Comparison of ENCODE assay signal across 9 cellular contexts in genomic region chr2:120436885-120437603, GRCh38.
DNase-seq lines count a peak whose midpoint lies in the region; ATAC-seq and TF ChIP-seq lines count a peak whose summit lies in the region.
"Had no signal": no experiment of that assay in that cellular context is flagged by ENCODE, and none has a peak within 500 bp of the region (broad histone marks: within the 10 kb centered on the region; RNA-seq: fewer than 3 reads in every experiment).

No MANE protein-coding gene starts in this region.

- peaks cover 2% of the 10 kb centered on the region for H3K4me1 Mint-ChIP-seq in glutamatergic neuron (ENCODE audit: low read depth, unreplicated experiment)
- H3K4me1 Mint-ChIP-seq: CD4-positive, CD25-positive, alpha-beta regulatory T cell had no signal

- H3K27me3 Mint-ChIP-seq in glutamatergic neuron (ENCODE audit: unreplicated experiment) = peaks cover 16% of the 10 kb centered on the region

- peak; percentile 58 for TF ChIP-seq CTCF in glutamatergic neuron (IDR thresholded peaks at IDR 0.05; ENCODE audit: partially characterized antibody, unreplicated experiment)

- ATAC-seq in SK-N-SH treated with all-trans-retinoic acid at 6 μM for 48 hours = peak; percentile 49; the same call in 2 of the 3 replicates

- no peak overlapping the region for H3K4me3 Mint-ChIP-seq in glutamatergic neuron (ENCODE audit: unreplicated experiment)
- H3K4me3 Mint-ChIP-seq: CD4-positive, CD25-positive, alpha-beta regulatory T cell had no signal

- H3K36me3 Mint-ChIP-seq in glutamatergic neuron (ENCODE audit: unreplicated experiment) = no peaks in the 10 kb centered on the region
- H3K36me3 Mint-ChIP-seq: CD4-positive, CD25-positive, alpha-beta regulatory T cell had no signal

- peak; percentile 76 for DNase-seq in NCI-H82 (lab: John Stamatoyannopoulos, UW)
- no peak for DNase-seq in NCI-H82 treated with DMSO at 0.1 percent for 48 hours (lab: John Stamatoyannopoulos, UW; ENCODE audit: unreplicated experiment)
- DNase-seq in HuH-7 (ENCODE audit: low spot score) = peak; percentile 86
- peak; percentile 46 for DNase-seq in glutamatergic neuron
- DNase-seq in amniotic stem cell (lab: John Stamatoyannopoulos, UW) = no peak
- no peak for DNase-seq in hepatic stellate cell (ENCODE audit: low spot score)
- DNase-seq in inferior parietal cortex (ENCODE audit: extremely low spot score) = no peak

- no peak overlapping the region for H3K27ac Mint-ChIP-seq in glutamatergic neuron (ENCODE audit: unreplicated experiment)
- H3K27ac Mint-ChIP-seq: CD4-positive, CD25-positive, alpha-beta regulatory T cell had no signal

- H3K9me3 Mint-ChIP-seq in glutamatergic neuron (ENCODE audit: unreplicated experiment) = peaks cover 2% of the 10 kb centered on the region
- H3K9me3 Mint-ChIP-seq: CD4-positive, CD25-positive, alpha-beta regulatory T cell had no signal

TF ChIP-seq in SK-N-SH treated with all-trans-retinoic acid at 6 μM for 48 hours, 23 proteins besides CTCF, POLR2A, EP300 and RAD21:
- TF ChIP-seq ZNF565 (CRISPR knock-in tag; conservative IDR thresholded peaks at IDR 0.05; ENCODE audit: low read depth) (no peak), CSDC2 (CRISPR knock-in tag; IDR thresholded peaks at IDR 0.05) (no peak)

Comparison
In these comparisons a context has a peak if more than half of its experiments do, and no peak if none do; other contexts are left out.
1. DNase-seq: peak in NCI-H82 (single experiment), HuH-7 (single experiment) and glutamatergic neuron (single experiment); none in NCI-H82 treated with DMSO at 0.1 percent for 48 hours (single experiment), amniotic stem cell (single experiment), hepatic stellate cell (single experiment) and inferior parietal cortex (single experiment).